Comparison of ENCODE assay signal across 8 cellular contexts in the genomic region with DNA sequence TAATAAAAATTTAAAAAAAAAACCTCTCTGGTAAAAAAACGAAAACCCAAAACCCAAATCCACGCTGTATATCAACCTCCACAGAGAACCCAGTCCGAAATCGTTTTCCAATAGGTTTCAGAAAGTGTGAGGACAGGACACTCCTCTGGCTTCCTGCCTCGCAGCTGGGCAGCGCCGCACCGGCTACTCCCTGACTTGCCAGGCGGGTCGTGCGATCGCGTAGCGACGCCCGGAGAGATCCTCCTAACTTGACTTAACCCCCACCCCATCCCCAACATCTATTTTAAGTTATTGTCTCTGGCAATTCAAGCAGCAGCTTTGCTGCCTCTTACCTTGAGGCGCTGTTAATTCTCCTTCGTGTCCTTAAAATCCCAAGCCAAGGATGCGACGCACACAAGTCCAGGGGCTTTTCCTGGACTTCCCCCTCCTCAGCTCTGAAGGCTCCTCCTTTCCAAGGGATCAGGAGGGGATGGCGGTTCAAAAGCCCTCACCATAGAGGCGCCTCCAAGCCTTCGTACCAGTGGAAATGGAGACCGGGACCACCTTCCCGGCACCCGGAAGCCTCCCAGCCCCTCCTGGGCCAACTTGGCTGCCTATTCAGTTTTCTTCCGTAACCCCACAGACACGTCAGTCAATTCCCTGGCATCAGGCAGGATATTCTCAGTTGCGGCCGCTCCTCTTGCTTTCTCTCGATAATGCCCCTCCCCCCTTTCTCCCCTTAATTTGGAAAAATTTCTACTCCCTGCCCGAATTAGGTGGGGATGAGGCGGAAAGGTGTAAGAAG. TPM values are rescaled to one million over a fixed set of nuclear protein-coding genes. Genes with fewer than 3 reads are reported as not detected.
DNase-seq lines count a peak whose midpoint lies in the region; ATAC-seq and TF ChIP-seq lines count a peak whose summit lies in the region.

No MANE protein-coding gene starts in this region.

- TF ChIP-seq CTCF in type B pancreatic cell (conservative IDR thresholded peaks at IDR 0.05), result no peak

- H3K4me1 Mint-ChIP-seq in activated naive CD8-positive, alpha-beta T cell (ENCODE audit: low read depth), result peaks cover 22% of the 10 kb centered on the region
- H3K4me1 Mint-ChIP-seq in type B pancreatic cell (ENCODE audit: unreplicated experiment), result peaks cover 23% of the 10 kb centered on the region

- H3K36me3 Mint-ChIP-seq in activated naive CD8-positive, alpha-beta T cell, result no peaks in the 10 kb centered on the region
- H3K36me3 Mint-ChIP-seq in type B pancreatic cell, result no peaks in the 10 kb centered on the region

- no peaks in the 10 kb centered on the region for H3K9me3 Mint-ChIP-seq in activated naive CD8-positive, alpha-beta T cell (ENCODE audit: low read depth)
- H3K9me3 Mint-ChIP-seq in type B pancreatic cell, result no peaks in the 10 kb centered on the region

- H3K4me3 Mint-ChIP-seq in activated naive CD8-positive, alpha-beta T cell, result peak overlapping the region; percentile 67
- peak overlapping the region; percentile 97 for H3K4me3 Mint-ChIP-seq in type B pancreatic cell

- peaks cover 46% of the 10 kb centered on the region for H3K27me3 Mint-ChIP-seq in activated naive CD8-positive, alpha-beta T cell
- peaks cover 77% of the 10 kb centered on the region for H3K27me3 Mint-ChIP-seq in type B pancreatic cell

- no peak overlapping the region for H3K27ac Mint-ChIP-seq in activated naive CD8-positive, alpha-beta T cell
- H3K27ac Mint-ChIP-seq in type B pancreatic cell, result peak overlapping the region; percentile 76

- peak; percentile 11 for DNase-seq in COLO829 (ENCODE audit: low spot score)
- no peak for DNase-seq in left lobe of liver (ENCODE audit: low spot score)
- no peak for DNase-seq in type B pancreatic cell (ENCODE audit: extremely low spot score, unreplicated experiment)
- DNase-seq in GF-D8 (lab: John Stamatoyannopoulos, UW), result no peak
- DNase-seq in HuH-7.5 (ENCODE audit: low spot score), result no peak

- ATAC-seq in HG03460 (IDR thresholded peaks at IDR 0.05; ENCODE audit: unreplicated experiment) (peak; percentile 15), left lobe of liver (peak; percentile 55), GM19023 (IDR thresholded peaks at IDR 0.05; ENCODE audit: unreplicated experiment) (no peak)

RNA-seq across cellular contexts. Expression of a gene that starts 0.6 kb away (rescaled TPM):
- total RNA-seq in left lobe of liver (not detected), type B pancreatic cell (ENCODE audit: low replicate concordance) (4.0 TPM in 2 replicates)
